ENCODE assay signal across 8 cellular contexts in the genomic region with DNA sequence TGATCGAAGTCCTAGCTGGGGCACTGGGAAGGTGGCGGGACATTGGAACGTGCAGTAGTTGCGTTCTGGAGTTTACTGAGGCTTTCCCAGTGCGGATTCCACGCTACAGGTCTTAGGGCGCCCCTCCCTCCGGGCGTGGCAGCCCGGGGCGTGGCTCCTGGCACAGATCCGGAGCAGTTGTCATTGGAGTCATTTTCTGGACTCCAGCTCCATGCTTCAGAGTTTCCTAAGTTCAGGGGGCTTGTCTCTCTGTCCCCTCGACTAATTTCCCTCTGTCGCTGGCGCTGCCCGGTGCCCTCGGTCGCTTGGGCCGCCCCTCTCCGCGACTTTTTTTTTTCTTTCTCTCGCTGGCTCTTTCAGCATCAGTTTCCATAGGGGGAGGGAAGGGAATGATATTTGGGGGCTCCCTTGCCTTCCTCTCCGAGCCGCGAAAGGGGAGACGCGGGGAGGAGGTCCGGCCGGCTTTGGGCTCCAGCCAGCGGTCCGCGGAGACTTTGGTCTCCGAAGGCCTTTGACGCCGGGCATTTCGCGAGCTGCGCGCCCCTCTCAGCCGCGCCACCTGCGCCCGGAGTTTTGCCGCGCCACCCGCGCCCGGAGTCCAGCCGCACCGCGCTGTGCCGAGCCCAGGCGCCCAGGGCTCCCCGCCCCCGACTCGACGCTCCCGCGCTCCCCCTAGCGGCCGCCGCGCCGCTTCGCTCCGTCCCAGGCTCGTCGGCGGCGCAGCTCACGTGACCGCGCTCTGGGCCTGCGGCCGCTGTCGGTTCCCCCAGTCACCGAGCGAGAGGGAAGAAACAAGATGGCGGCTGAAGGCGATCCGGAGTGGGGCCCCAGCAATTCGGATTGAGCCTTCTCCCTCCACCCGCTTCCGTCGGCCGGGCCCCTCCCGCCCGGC. TPM values are rescaled to one million over a fixed set of nuclear protein-coding genes. Genes with fewer than 3 reads are reported as not detected.
DNase-seq lines count a peak whose midpoint lies in the region; ATAC-seq and TF ChIP-seq lines count a peak whose summit lies in the region.

A gene with protein sequence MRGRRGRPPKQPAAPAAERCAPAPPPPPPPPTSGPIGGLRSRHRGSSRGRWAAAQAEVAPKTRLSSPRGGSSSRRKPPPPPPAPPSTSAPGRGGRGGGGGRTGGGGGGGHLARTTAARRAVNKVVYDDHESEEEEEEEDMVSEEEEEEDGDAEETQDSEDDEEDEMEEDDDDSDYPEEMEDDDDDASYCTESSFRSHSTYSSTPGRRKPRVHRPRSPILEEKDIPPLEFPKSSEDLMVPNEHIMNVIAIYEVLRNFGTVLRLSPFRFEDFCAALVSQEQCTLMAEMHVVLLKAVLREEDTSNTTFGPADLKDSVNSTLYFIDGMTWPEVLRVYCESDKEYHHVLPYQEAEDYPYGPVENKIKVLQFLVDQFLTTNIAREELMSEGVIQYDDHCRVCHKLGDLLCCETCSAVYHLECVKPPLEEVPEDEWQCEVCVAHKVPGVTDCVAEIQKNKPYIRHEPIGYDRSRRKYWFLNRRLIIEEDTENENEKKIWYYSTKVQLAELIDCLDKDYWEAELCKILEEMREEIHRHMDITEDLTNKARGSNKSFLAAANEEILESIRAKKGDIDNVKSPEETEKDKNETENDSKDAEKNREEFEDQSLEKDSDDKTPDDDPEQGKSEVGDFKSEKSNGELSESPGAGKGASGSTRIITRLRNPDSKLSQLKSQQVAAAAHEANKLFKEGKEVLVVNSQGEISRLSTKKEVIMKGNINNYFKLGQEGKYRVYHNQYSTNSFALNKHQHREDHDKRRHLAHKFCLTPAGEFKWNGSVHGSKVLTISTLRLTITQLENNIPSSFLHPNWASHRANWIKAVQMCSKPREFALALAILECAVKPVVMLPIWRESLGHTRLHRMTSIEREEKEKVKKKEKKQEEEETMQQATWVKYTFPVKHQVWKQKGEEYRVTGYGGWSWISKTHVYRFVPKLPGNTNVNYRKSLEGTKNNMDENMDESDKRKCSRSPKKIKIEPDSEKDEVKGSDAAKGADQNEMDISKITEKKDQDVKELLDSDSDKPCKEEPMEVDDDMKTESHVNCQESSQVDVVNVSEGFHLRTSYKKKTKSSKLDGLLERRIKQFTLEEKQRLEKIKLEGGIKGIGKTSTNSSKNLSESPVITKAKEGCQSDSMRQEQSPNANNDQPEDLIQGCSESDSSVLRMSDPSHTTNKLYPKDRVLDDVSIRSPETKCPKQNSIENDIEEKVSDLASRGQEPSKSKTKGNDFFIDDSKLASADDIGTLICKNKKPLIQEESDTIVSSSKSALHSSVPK (N-terminal part only) (plus strand): TSS at position 769 of the 892 bp plus-strand sequence. CDS start 222 bp downstream, outside the sequence.

- H3K4me3 Mint-ChIP-seq in activated naive CD8-positive, alpha-beta T cell treated with anti-CD3 and anti-CD28 coated beads for 36 hours, result peak within 1 kb of the TSS; percentile 88

- peak; percentile 65 for DNase-seq in GM12864 (ENCODE audit: low read depth)
- peak; percentile 86 for DNase-seq in NCI-H1092 (lab: John Stamatoyannopoulos, UW)
- peak; percentile 89 for DNase-seq in SKM-1 treated with dmso at 0.1 percent for 144 hours (lab: John Stamatoyannopoulos, UW; ENCODE audit: unreplicated experiment)
- peak; percentile 94 for DNase-seq in activated naive CD8-positive, alpha-beta T cell treated with anti-CD3 and anti-CD28 coated beads for 36 hours
- DNase-seq in Right ventricle myocardium inferior (ENCODE audit: missing footprints), result peak; percentile 97
- peak; percentile 78 to 82 for DNase-seq in tibial nerve (ENCODE audit: low spot score in 2 of 2)

- H3K27ac ChIP-seq in parathyroid adenoma (peak within 1 kb of the TSS; percentile 63), tibial nerve (peak within 1 kb of the TSS; percentile 96 to 98 (median 97))

- H3K27me3 ChIP-seq in parathyroid adenoma (ENCODE audit: control insufficient read depth, insufficient read depth, low read length) (no peaks in the 10 kb centered on the region), tibial nerve (no peaks in the 10 kb centered on the region)

- no peaks in the 10 kb centered on the region for H3K9me3 ChIP-seq in parathyroid adenoma (ENCODE audit: control insufficient read depth, low read length)
- H3K9me3 ChIP-seq in tibial nerve, result no peaks in the 10 kb centered on the region

- H3K36me3 ChIP-seq in parathyroid adenoma (ENCODE audit: control insufficient read depth, insufficient read depth, low read length) (no peaks in the 10 kb centered on the region), tibial nerve (no peaks in the 10 kb centered on the region)

- H3K79me2 ChIP-seq in parathyroid adenoma, result peaks cover 21% of the 10 kb centered on the region

- peak within 1 kb of the TSS; percentile 98 for H3K4me2 ChIP-seq in parathyroid adenoma (ENCODE audit: low read length)

- H3K4me1 ChIP-seq in parathyroid adenoma, result peaks cover 4% of the 10 kb centered on the region
- peaks cover 0 to 37% (median 30%) of the 10 kb centered on the region in 4 donors for H3K4me1 ChIP-seq in tibial nerve

- ATAC-seq in HG02610 (IDR thresholded peaks at IDR 0.05; ENCODE audit: unreplicated experiment) (peak; percentile 83), Right ventricle myocardium inferior (peak; percentile 98)

- peak within 1 kb of the TSS; percentile 94 for H3K27ac Mint-ChIP-seq in activated naive CD8-positive, alpha-beta T cell treated with anti-CD3 and anti-CD28 coated beads for 36 hours

- H3K4me3 ChIP-seq in GM12864 (ENCODE audit: low read depth, low read length) (peak within 1 kb of the TSS; percentile 78), parathyroid adenoma (ENCODE audit: low read depth, low read length) (peak within 1 kb of the TSS; percentile 67), tibial nerve (peak within 1 kb of the TSS; percentile 48 to 90 (median 81))

- TF ChIP-seq EP300 in tibial nerve (IDR thresholded peaks at IDR 0.05), result peak in 1 of 2 donors; percentile 90

- H3K9ac ChIP-seq in parathyroid adenoma, result peak within 1 kb of the TSS; percentile 37

- H3K27me3 Mint-ChIP-seq in activated naive CD8-positive, alpha-beta T cell treated with anti-CD3 and anti-CD28 coated beads for 36 hours, result peaks cover 10% of the 10 kb centered on the region

- peak; percentile 87 for TF ChIP-seq CTCF in GM12864 (IDR thresholded peaks at IDR 0.05; ENCODE audit: low read depth, low read length, missing control alignments)
- TF ChIP-seq CTCF in parathyroid adenoma (IDR thresholded peaks at IDR 0.05), result peak; percentile 96
- TF ChIP-seq CTCF in tibial nerve (IDR thresholded peaks at IDR 0.05), result peak; percentile 97 to 99 (median 99)

- peak within 1 kb of the TSS; percentile 98 for H2AFZ ChIP-seq in parathyroid adenoma

- WGBS in tibial nerve, 2 donors, result 1% methylated on average over 37 to 63 of the region's 88 CpGs

- no peaks in the 10 kb centered on the region for H3K9me3 Mint-ChIP-seq in activated naive CD8-positive, alpha-beta T cell treated with anti-CD3 and anti-CD28 coated beads for 36 hours

- peaks cover 16% of the 10 kb centered on the region for H3K36me3 Mint-ChIP-seq in activated naive CD8-positive, alpha-beta T cell treated with anti-CD3 and anti-CD28 coated beads for 36 hours

- peaks cover 32% of the 10 kb centered on the region for H3K4me1 Mint-ChIP-seq in activated naive CD8-positive, alpha-beta T cell treated with anti-CD3 and anti-CD28 coated beads for 36 hours

- TF ChIP-seq POLR2A in tibial nerve (IDR thresholded peaks at IDR 0.05), result peak; percentile 63

- intact Hi-C loops in Right ventricle myocardium inferior (cut with DNase I), result loop anchor here (2.0 to 5.0 kb wide), 2 partner anchors 62 to 108 kb away; a partner anchor contains a TSS

RNA-seq across cellular contexts. Expression of the gene that starts here (rescaled TPM):
- 10 to 100 TPM; 69.7 to 77.0 TPM for total RNA-seq in activated naive CD8-positive, alpha-beta T cell treated with anti-CD3 and anti-CD28 coated beads for 36 hours
- total RNA-seq in Right ventricle myocardium inferior, result 72.5 TPM
- total RNA-seq in tibial nerve, result 100 to 1,000 TPM in 3 of 4 donors, 10 to 100 TPM in 1; 72.8 to 124 (median 113) TPM

Comparison
In these comparisons a context has a peak if more than half of its experiments do, and no peak if none do; other contexts are left out.
1. Peak in every context shown above with its lines: DNase-seq, ATAC-seq, H3K4me3 ChIP-seq and H3K27ac ChIP-seq.